Comparison of ENCODE assay signal across 20 cellular contexts in genomic region chr3:150612494-150612893, GRCh38.
"Had no signal": no experiment of that assay in that cellular context is flagged by ENCODE, and none has a peak within 500 bp of the region (broad histone marks: within the 10 kb centered on the region; RNA-seq: fewer than 3 reads in every experiment).

No MANE protein-coding gene starts in this region.

- FAIRE-seq: astrocyte, endometrium, frontal cortex, kidney had no signal

- H3K4me3 Mint-ChIP-seq: activated naive CD4-positive, alpha-beta T cell treated with anti-CD3 and anti-CD28 coated beads for 36 hours; neural crest cell had no signal

- H3K27me3 ChIP-seq: adrenal gland, breast epithelium, thyroid gland had no signal

- DNase-seq: activated CD4-positive, alpha-beta T cell treated with anti-CD3 and anti-CD28 coated beads, Interleukin-2, amount 50 U/mL, for 4 hours; activated CD8-positive, alpha-beta memory T cell treated with anti-CD3 and anti-CD28 coated beads, Interleukin-2, amount 50 U/mL, for 4 hours; activated naive CD4-positive, alpha-beta T cell treated with anti-CD3 and anti-CD28 coated beads for 36 hours; cerebellar nuclear complex; cortex of kidney; kidney; mammary epithelial cell; stimulated activated CD4-positive, alpha-beta T cell treated with anti-CD3 and anti-CD28 coated beads, Interleukin-12 subunit alpha, Interleukin-12 subunit beta, amount 100 ng/mL, for 4 hours; stimulated activated CD4-positive, alpha-beta T cell treated with anti-CD3 and anti-CD28 coated beads, Interleukin-1b, Interleukin-23, amount 100 ng/mL, for 48 hours; stimulated activated CD8-positive, alpha-beta memory T cell treated with anti-CD3 and anti-CD28 coated beads, Interleukin-4, amount 100 ng/mL, for 48 hours; stimulated activated naive CD4-positive, alpha-beta T cell treated with Interleukin-2 at 50 U/mL for 16 hours; thyroid gland had no signal

- H3K27ac Mint-ChIP-seq: activated naive CD4-positive, alpha-beta T cell treated with anti-CD3 and anti-CD28 coated beads for 36 hours had no signal

- H3K4me3 ChIP-seq: adrenal gland, breast epithelium, thyroid gland had no signal

- ATAC-seq: activated CD4-positive, CD25-positive, alpha-beta regulatory T cell treated with anti-CD3 and anti-CD28 coated beads, Interleukin-2, amount 50 U/mL, for 24 hours had no signal

- H3K9me3 ChIP-seq: adrenal gland, breast epithelium, thyroid gland had no signal

- H3K36me3 ChIP-seq: breast epithelium had no signal

- H3K27me3 Mint-ChIP-seq: progenitor cell of endocrine pancreas had no signal

- H3K27ac ChIP-seq: breast epithelium, thyroid gland had no signal
